Comparison of ENCODE assay signal across 29 cellular contexts in the genomic region with DNA sequence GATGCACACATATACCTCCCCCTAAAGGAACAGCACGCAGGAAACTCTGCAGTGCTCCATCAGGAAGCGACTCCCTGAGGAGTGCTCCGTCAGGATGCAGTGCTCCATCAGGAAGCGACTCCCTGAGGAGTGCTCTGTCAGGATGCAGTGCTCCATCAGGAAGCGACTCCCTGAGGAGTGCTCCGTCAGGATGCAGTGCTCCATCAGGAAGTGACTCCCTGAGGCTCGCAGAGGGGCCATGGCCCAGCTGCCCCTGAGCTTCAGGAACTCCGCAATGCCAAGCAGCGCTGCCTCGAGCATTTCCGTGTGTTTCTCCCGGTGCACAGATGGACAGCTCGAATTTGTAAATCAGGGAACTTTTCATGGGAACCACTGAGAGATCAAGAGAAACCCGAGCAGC.
"Had no signal": no experiment of that assay in that cellular context is flagged by ENCODE, and none has a peak within 500 bp of the region (broad histone marks: within the 10 kb centered on the region; RNA-seq: fewer than 3 reads in every experiment).

No MANE protein-coding gene starts in this region.

- H3K27ac Mint-ChIP-seq: activated CD4-positive, alpha-beta T cell treated with anti-CD3 and anti-CD28 coated beads, Interleukin-2, amount 10 ng/mL, durations not matched to agents 24 days and 14 days; activated CD8-positive, alpha-beta memory T cell treated with anti-CD3 and anti-CD28 coated beads, Interleukin-2, amount 10 ng/mL, durations not matched to agents 7 days and 5 days; activated naive CD4-positive, alpha-beta T cell treated with anti-CD3 and anti-CD28 coated beads, Interleukin-2, amount 50 U/mL, for 24 hours; activated T-helper 2 cell treated with anti-CD3 and anti-CD28 coated beads, Interferon-gamma antibody, Interleukin-2, Interleukin-4, amounts not matched to agents 10 μg/mL and 5 μg/mL and 100 μg/mL, durations not matched to agents 14 hours and 24 hours and 36 hours; T-helper 1 cell treated with Interleukin-12 subunit alpha and Interleukin-12 subunit beta and Interleukin-4 antibody, amounts not matched to agents 30 μg/mL and 1 μg/mL, for 36 hours had no signal

- DNase-seq: activated CD4-positive, alpha-beta T cell treated with anti-CD3 and anti-CD28 coated beads for 1 hour; activated CD4-positive, alpha-beta T cell treated with anti-CD3 and anti-CD28 coated beads, Interleukin-2, amount 10 ng/mL, durations not matched to agents 24 days and 14 days; activated CD4-positive, alpha-beta T cell treated with anti-CD3 and anti-CD28 coated beads, Interleukin-2, amount 50 U/mL, for 48 hours; activated CD8-positive, alpha-beta memory T cell treated with anti-CD3 and anti-CD28 coated beads, Interleukin-2, amount 10 ng/mL, durations not matched to agents 7 days and 5 days; activated naive CD4-positive, alpha-beta T cell; activated T-cell treated with anti-CD3 and anti-CD28 coated beads for 4 hours; activated T-cell treated with anti-CD3 and anti-CD28 coated beads, Interleukin-2, amount 50 U/mL, for 48 hours; amniotic stem cell; body of pancreas; central memory CD4-positive, alpha-beta T cell; KG1; NCI-H1048; NCI-H1436; NCI-H187; NCI-H2081; NCI-H510A treated with DMSO at 0.1 percent for 48 hours; NCI-H69; NK-92 treated with Interleukin-12 subunit alpha and Interleukin-12 subunit beta, amount 100 ng/mL, for 24 hours; OCI-M1; RPMI8226; SW 1271 had no signal

- H3K4me3 Mint-ChIP-seq: activated B cell treated with CpG ODN at 0.5 μM for 24 hours; activated CD4-positive, alpha-beta T cell treated with anti-CD3 and anti-CD28 coated beads, Interleukin-2, amount 10 ng/mL, durations not matched to agents 24 days and 14 days; activated CD8-positive, alpha-beta memory T cell treated with anti-CD3 and anti-CD28 coated beads, Interleukin-2, amount 10 ng/mL, durations not matched to agents 7 days and 5 days; activated naive CD4-positive, alpha-beta T cell treated with anti-CD3 and anti-CD28 coated beads, Interleukin-2, amount 50 U/mL, for 24 hours; T-helper 1 cell treated with Interleukin-12 subunit alpha and Interleukin-12 subunit beta and Interleukin-4 antibody, amounts not matched to agents 30 μg/mL and 1 μg/mL, for 36 hours had no signal

- H3K4me1 Mint-ChIP-seq: activated CD4-positive, alpha-beta T cell treated with anti-CD3 and anti-CD28 coated beads, Interleukin-2, amount 10 ng/mL, durations not matched to agents 24 days and 14 days; activated naive CD4-positive, alpha-beta T cell treated with anti-CD3 and anti-CD28 coated beads, Interleukin-2, amount 50 U/mL, for 24 hours had no signal

- H3K27me3 ChIP-seq: ascending aorta, body of pancreas had no signal

- H3K4me1 ChIP-seq: ascending aorta, body of pancreas had no signal

- H3K36me3 Mint-ChIP-seq: activated CD8-positive, alpha-beta memory T cell treated with anti-CD3 and anti-CD28 coated beads, Interleukin-2, amount 10 ng/mL, durations not matched to agents 7 days and 5 days; activated naive CD4-positive, alpha-beta T cell treated with anti-CD3 and anti-CD28 coated beads, Interleukin-2, amount 50 U/mL, for 24 hours had no signal

- H3K9me3 ChIP-seq: ascending aorta, body of pancreas had no signal

- ATAC-seq: activated CD8-positive, alpha-beta memory T cell treated with anti-CD3 and anti-CD28 coated beads, Interleukin-2, amount 10 ng/mL, durations not matched to agents 7 days and 5 days; body of pancreas; Panc1; Right ventricle myocardium inferior; SK-N-SH treated with all-trans-retinoic acid at 6 μM for 48 hours had no signal

- H3K27ac ChIP-seq: ascending aorta, body of pancreas had no signal

- H3K27me3 Mint-ChIP-seq: activated B cell treated with CpG ODN at 0.5 μM for 24 hours; activated naive CD4-positive, alpha-beta T cell treated with anti-CD3 and anti-CD28 coated beads, Interleukin-2, amount 50 U/mL, for 24 hours had no signal

- H3K36me3 ChIP-seq: ascending aorta had no signal

- H3K9me3 Mint-ChIP-seq: activated B cell treated with CpG ODN at 0.5 μM for 24 hours; activated CD4-positive, alpha-beta T cell treated with anti-CD3 and anti-CD28 coated beads, Interleukin-2, amount 10 ng/mL, durations not matched to agents 24 days and 14 days; activated naive CD4-positive, alpha-beta T cell treated with anti-CD3 and anti-CD28 coated beads, Interleukin-2, amount 50 U/mL, for 24 hours; activated T-helper 2 cell treated with anti-CD3 and anti-CD28 coated beads, Interferon-gamma antibody, Interleukin-2, Interleukin-4, amounts not matched to agents 10 μg/mL and 5 μg/mL and 100 μg/mL, durations not matched to agents 14 hours and 24 hours and 36 hours; T-helper 1 cell treated with Interleukin-12 subunit alpha and Interleukin-12 subunit beta and Interleukin-4 antibody, amounts not matched to agents 30 μg/mL and 1 μg/mL, for 36 hours had no signal

- H3K4me3 ChIP-seq: ascending aorta, body of pancreas had no signal
